In genomic region chr11:116847612-116848011, GRCh38 we compare ENCODE assay signal across 41 cellular contexts. TPM values are rescaled to one million over a fixed set of nuclear protein-coding genes. Genes with fewer than 3 reads are reported as not detected.
"Had no signal": no experiment of that assay in that cellular context is flagged by ENCODE, and none has a peak within 500 bp of the region (broad histone marks: within the 10 kb centered on the region; RNA-seq: fewer than 3 reads in every experiment).

No MANE protein-coding gene starts in this region.

- H3K4me1 ChIP-seq: body of pancreas, breast epithelium had no signal

- DNase-seq: activated gamma-delta T cell; activated gamma-delta T cell treated with Interleukin-2 at 50 U/mL for 16 hours; activated naive CD4-positive, alpha-beta T cell; activated naive CD4-positive, alpha-beta T cell treated with anti-CD3 and anti-CD28 coated beads for 36 hours; activated naive CD4-positive, alpha-beta T cell treated with anti-CD3 and anti-CD28 coated beads, Interleukin-2, amount 10 ng/mL, durations not matched to agents 7 days and 5 days; activated naive CD4-positive, alpha-beta T cell treated with anti-CD3 and anti-CD28 coated beads, Interleukin-2, amount 50 U/mL, for 16 hours; activated naive CD4-positive, alpha-beta T cell treated with Interleukin-2 at 50 U/mL for 16 hours; activated naive CD8-positive, alpha-beta T cell treated with anti-CD3 and anti-CD28 coated beads for 36 hours; activated naive CD8-positive, alpha-beta T cell treated with anti-CD3 and anti-CD28 coated beads, Interleukin-2, amount 10 ng/mL, durations not matched to agents 7 days and 5 days; activated naive CD8-positive, alpha-beta T cell treated with anti-CD3 and anti-CD28 coated beads, Interleukin-2, amount 50 U/mL, for 24 hours; activated T-cell treated with anti-CD3 and anti-CD28 coated beads for 4 hours; activated T-cell treated with anti-CD3 and anti-CD28 coated beads, Interleukin-2, amount 50 U/mL, for 1 hour; activated T-cell treated with anti-CD3 and anti-CD28 coated beads, Interleukin-2, amount 50 U/mL, for 24 hours; activated T-cell treated with anti-CD3 and anti-CD28 coated beads, Interleukin-2, amount 50 U/mL, for 4 hours; activated T-cell treated with anti-CD3 and anti-CD28 coated beads, Interleukin-2, amount 50 U/mL, for 48 hours; activated T-cell treated with anti-CD3 and anti-CD28 coated beads, Interleukin-2, amount 50 U/mL, for 72 hours; adrenal gland; amniotic stem cell; amygdala; anterior cingulate cortex; aorta; body of pancreas; brain microvascular endothelial cell; caudate nucleus; central memory CD4-positive, alpha-beta T cell; cerebellar nuclear complex had no signal

- H3K27me3 Mint-ChIP-seq: activated naive CD4-positive, alpha-beta T cell treated with anti-CD3 and anti-CD28 coated beads, Interleukin-2, amount 10 ng/mL, durations not matched to agents 7 days and 5 days; activated naive CD4-positive, alpha-beta T cell treated with anti-CD3 and anti-CD28 coated beads, Interleukin-2, amount 50 U/mL, for 24 hours; activated naive CD8-positive, alpha-beta T cell; activated naive CD8-positive, alpha-beta T cell treated with anti-CD3 and anti-CD28 coated beads for 36 hours; activated naive CD8-positive, alpha-beta T cell treated with anti-CD3 and anti-CD28 coated beads, Interleukin-2, amount 10 ng/mL, durations not matched to agents 7 days and 5 days; activated naive CD8-positive, alpha-beta T cell treated with anti-CD3 and anti-CD28 coated beads, Interleukin-2, amount 50 U/mL, for 24 hours; activated T-cell treated with anti-CD3 and anti-CD28 coated beads, Interleukin-2, amount 50 U/mL, for 24 hours; activated T-helper 17 cell treated with anti-CD3 and anti-CD28 coated beads, Interleukin-2, amount 50 U/mL, for 72 hours; brain; central memory CD8-positive, alpha-beta T cell had no signal

- H3K9me3 Mint-ChIP-seq: activated naive CD4-positive, alpha-beta T cell treated with anti-CD3 and anti-CD28 coated beads for 36 hours; activated naive CD4-positive, alpha-beta T cell treated with anti-CD3 and anti-CD28 coated beads, Interleukin-2, amount 10 ng/mL, durations not matched to agents 7 days and 5 days; activated naive CD4-positive, alpha-beta T cell treated with anti-CD3 and anti-CD28 coated beads, Interleukin-2, amount 50 U/mL, for 24 hours; activated naive CD4-positive, alpha-beta T cell treated with anti-CD3 and anti-CD28 coated beads, Interleukin-2, amount 50 U/mL, for 72 hours; activated naive CD8-positive, alpha-beta T cell treated with anti-CD3 and anti-CD28 coated beads for 36 hours; activated naive CD8-positive, alpha-beta T cell treated with anti-CD3 and anti-CD28 coated beads, Interleukin-2, amount 10 ng/mL, durations not matched to agents 7 days and 5 days; activated naive CD8-positive, alpha-beta T cell treated with anti-CD3 and anti-CD28 coated beads, Interleukin-2, amount 50 U/mL, for 24 hours; activated T-cell treated with anti-CD3 and anti-CD28 coated beads, Interleukin-2, amount 50 U/mL, for 24 hours; activated T-cell treated with anti-CD3 and anti-CD28 coated beads, Interleukin-2, amount 50 U/mL, for 4 hours; activated T-cell treated with anti-CD3 and anti-CD28 coated beads, Interleukin-2, amount 50 U/mL, for 72 hours; activated T-helper 1 cell treated with anti-CD3 and anti-CD28 coated beads, Interleukin-12 subunit alpha, Interleukin-12 subunit beta, Interleukin-2, Interleukin-4 antibody, amounts not matched to agents 30 ng/mL and 10 ng/mL and 1 ng/mL, durations not matched to agents 14 hours and 24 hours and 36 hours; activated T-helper 17 cell treated with anti-CD3 and anti-CD28 coated beads, Interleukin-2, amount 50 U/mL, for 72 hours; activated T-helper 2 cell treated with anti-CD3 and anti-CD28 coated beads, Interferon-gamma antibody, Interleukin-2, Interleukin-4, amounts not matched to agents 10 μg/mL and 5 μg/mL and 100 μg/mL, durations not matched to agents 14 hours and 24 hours and 36 hours; brain; central memory CD8-positive, alpha-beta T cell had no signal

- H3K27ac Mint-ChIP-seq: activated naive CD4-positive, alpha-beta T cell treated with anti-CD3 and anti-CD28 coated beads for 36 hours; activated naive CD4-positive, alpha-beta T cell treated with anti-CD3 and anti-CD28 coated beads, Interleukin-2, amount 10 ng/mL, durations not matched to agents 7 days and 5 days; activated naive CD4-positive, alpha-beta T cell treated with anti-CD3 and anti-CD28 coated beads, Interleukin-2, amount 50 U/mL, for 24 hours; activated naive CD8-positive, alpha-beta T cell; activated naive CD8-positive, alpha-beta T cell treated with anti-CD3 and anti-CD28 coated beads for 36 hours; activated naive CD8-positive, alpha-beta T cell treated with anti-CD3 and anti-CD28 coated beads, Interleukin-2, amount 10 ng/mL, durations not matched to agents 7 days and 5 days; activated naive CD8-positive, alpha-beta T cell treated with anti-CD3 and anti-CD28 coated beads, Interleukin-2, amount 50 U/mL, for 24 hours; activated T-cell treated with anti-CD3 and anti-CD28 coated beads, Interleukin-2, amount 50 U/mL, for 24 hours; activated T-cell treated with anti-CD3 and anti-CD28 coated beads, Interleukin-2, amount 50 U/mL, for 72 hours; activated T-helper 1 cell treated with anti-CD3 and anti-CD28 coated beads, Interleukin-12 subunit alpha, Interleukin-12 subunit beta, Interleukin-2, Interleukin-4 antibody, amounts not matched to agents 30 ng/mL and 10 ng/mL and 1 ng/mL, durations not matched to agents 14 hours and 24 hours and 36 hours; activated T-helper 17 cell treated with anti-CD3 and anti-CD28 coated beads, Interleukin-2, amount 50 U/mL, for 72 hours; activated T-helper 2 cell treated with anti-CD3 and anti-CD28 coated beads, Interferon-gamma antibody, Interleukin-2, Interleukin-4, amounts not matched to agents 10 μg/mL and 5 μg/mL and 100 μg/mL, durations not matched to agents 14 hours and 24 hours and 36 hours; brain had no signal

- H3K27me3 ChIP-seq: adrenal gland, ascending aorta, body of pancreas, brain microvascular endothelial cell, breast epithelium, cardiac muscle cell had no signal

- H3K4me3 ChIP-seq: adrenal gland, ascending aorta, body of pancreas, breast epithelium, cardiac muscle cell had no signal

- H3K27ac ChIP-seq: adrenal gland, ascending aorta, body of pancreas, brain microvascular endothelial cell, breast epithelium, cardiac muscle cell had no signal

- H3K9me3 ChIP-seq: adrenal gland, ascending aorta, body of pancreas, breast epithelium had no signal

- H3K4me3 Mint-ChIP-seq: activated naive CD4-positive, alpha-beta T cell treated with anti-CD3 and anti-CD28 coated beads for 36 hours; activated naive CD4-positive, alpha-beta T cell treated with anti-CD3 and anti-CD28 coated beads, Interleukin-2, amount 10 ng/mL, durations not matched to agents 7 days and 5 days; activated naive CD4-positive, alpha-beta T cell treated with anti-CD3 and anti-CD28 coated beads, Interleukin-2, amount 50 U/mL, for 24 hours; activated naive CD8-positive, alpha-beta T cell; activated naive CD8-positive, alpha-beta T cell treated with anti-CD3 and anti-CD28 coated beads for 36 hours; activated naive CD8-positive, alpha-beta T cell treated with anti-CD3 and anti-CD28 coated beads, Interleukin-2, amount 10 ng/mL, durations not matched to agents 7 days and 5 days; activated naive CD8-positive, alpha-beta T cell treated with anti-CD3 and anti-CD28 coated beads, Interleukin-2, amount 50 U/mL, for 24 hours; activated T-cell treated with anti-CD3 and anti-CD28 coated beads, Interleukin-2, amount 50 U/mL, for 24 hours; activated T-cell treated with anti-CD3 and anti-CD28 coated beads, Interleukin-2, amount 50 U/mL, for 4 hours; activated T-cell treated with anti-CD3 and anti-CD28 coated beads, Interleukin-2, amount 50 U/mL, for 72 hours; activated T-helper 1 cell treated with anti-CD3 and anti-CD28 coated beads, Interleukin-12 subunit alpha, Interleukin-12 subunit beta, Interleukin-2, Interleukin-4 antibody, amounts not matched to agents 30 ng/mL and 10 ng/mL and 1 ng/mL, durations not matched to agents 14 hours and 24 hours and 36 hours; activated T-helper 17 cell treated with anti-CD3 and anti-CD28 coated beads, Interleukin-2, amount 50 U/mL, for 72 hours; brain; central memory CD8-positive, alpha-beta T cell had no signal

RNA-seq across cellular contexts. Expression of gene APOA1, which starts 10.2 kb away (rescaled TPM):
- total RNA-seq: activated naive CD4-positive, alpha-beta T cell treated with anti-CD3 and anti-CD28 coated beads for 36 hours; activated T-cell treated with anti-CD3 and anti-CD28 coated beads, Interleukin-2, amount 50 U/mL, for 72 hours; activated T-helper 1 cell treated with anti-CD3 and anti-CD28 coated beads, Interleukin-12 subunit alpha, Interleukin-12 subunit beta, Interleukin-2, Interleukin-4 antibody, amounts not matched to agents 30 ng/mL and 10 ng/mL and 1 ng/mL, durations not matched to agents 14 hours and 24 hours and 36 hours; activated T-helper 2 cell treated with anti-CD3 and anti-CD28 coated beads, Interferon-gamma antibody, Interleukin-2, Interleukin-4, amounts not matched to agents 10 μg/mL and 5 μg/mL and 100 μg/mL, durations not matched to agents 14 hours and 24 hours and 36 hours; aorta; bronchial epithelial cell; chondrocyte had no signal

RNA-seq across cellular contexts. Expression of gene APOC3, which starts 17.9 kb away (rescaled TPM):
- total RNA-seq: activated naive CD4-positive, alpha-beta T cell treated with anti-CD3 and anti-CD28 coated beads for 36 hours; activated naive CD4-positive, alpha-beta T cell treated with anti-CD3 and anti-CD28 coated beads, Interleukin-2, amount 50 U/mL, for 72 hours; activated naive CD8-positive, alpha-beta T cell treated with anti-CD3 and anti-CD28 coated beads for 36 hours; activated naive CD8-positive, alpha-beta T cell treated with anti-CD3 and anti-CD28 coated beads, Interleukin-2, amount 10 ng/mL, durations not matched to agents 7 days and 5 days; activated T-cell treated with anti-CD3 and anti-CD28 coated beads, Interleukin-2, amount 50 U/mL, for 72 hours; activated T-helper 1 cell treated with anti-CD3 and anti-CD28 coated beads, Interleukin-12 subunit alpha, Interleukin-12 subunit beta, Interleukin-2, Interleukin-4 antibody, amounts not matched to agents 30 ng/mL and 10 ng/mL and 1 ng/mL, durations not matched to agents 14 hours and 24 hours and 36 hours; activated T-helper 17 cell treated with anti-CD3 and anti-CD28 coated beads, Interleukin-2, amount 50 U/mL, for 72 hours; activated T-helper 2 cell treated with anti-CD3 and anti-CD28 coated beads, Interferon-gamma antibody, Interleukin-2, Interleukin-4, amounts not matched to agents 10 μg/mL and 5 μg/mL and 100 μg/mL, durations not matched to agents 14 hours and 24 hours and 36 hours; aorta; breast epithelium; bronchial epithelial cell; cardiac septum; cerebellum; chondrocyte had no signal

RNA-seq across cellular contexts. Expression of gene APOA4, which starts 24.5 kb away (rescaled TPM):
- total RNA-seq: activated naive CD4-positive, alpha-beta T cell treated with anti-CD3 and anti-CD28 coated beads for 36 hours; activated naive CD4-positive, alpha-beta T cell treated with anti-CD3 and anti-CD28 coated beads, Interleukin-2, amount 50 U/mL, for 72 hours; activated naive CD8-positive, alpha-beta T cell treated with anti-CD3 and anti-CD28 coated beads for 36 hours; activated naive CD8-positive, alpha-beta T cell treated with anti-CD3 and anti-CD28 coated beads, Interleukin-2, amount 10 ng/mL, durations not matched to agents 7 days and 5 days; activated T-cell treated with anti-CD3 and anti-CD28 coated beads, Interleukin-2, amount 50 U/mL, for 4 hours; activated T-cell treated with anti-CD3 and anti-CD28 coated beads, Interleukin-2, amount 50 U/mL, for 72 hours; activated T-helper 1 cell treated with anti-CD3 and anti-CD28 coated beads, Interleukin-12 subunit alpha, Interleukin-12 subunit beta, Interleukin-2, Interleukin-4 antibody, amounts not matched to agents 30 ng/mL and 10 ng/mL and 1 ng/mL, durations not matched to agents 14 hours and 24 hours and 36 hours; activated T-helper 17 cell treated with anti-CD3 and anti-CD28 coated beads, Interleukin-2, amount 50 U/mL, for 72 hours; activated T-helper 2 cell treated with anti-CD3 and anti-CD28 coated beads, Interferon-gamma antibody, Interleukin-2, Interleukin-4, amounts not matched to agents 10 μg/mL and 5 μg/mL and 100 μg/mL, durations not matched to agents 14 hours and 24 hours and 36 hours; adrenal gland; aorta; body of pancreas; bronchial epithelial cell; cardiac septum; chondrocyte had no signal

RNA-seq across cellular contexts. Expression of gene APOA5, which starts 55.9 kb away (rescaled TPM):
- total RNA-seq: activated naive CD4-positive, alpha-beta T cell treated with anti-CD3 and anti-CD28 coated beads for 36 hours; activated naive CD4-positive, alpha-beta T cell treated with anti-CD3 and anti-CD28 coated beads, Interleukin-2, amount 50 U/mL, for 72 hours; activated naive CD8-positive, alpha-beta T cell treated with anti-CD3 and anti-CD28 coated beads for 36 hours; activated naive CD8-positive, alpha-beta T cell treated with anti-CD3 and anti-CD28 coated beads, Interleukin-2, amount 10 ng/mL, durations not matched to agents 7 days and 5 days; activated T-cell treated with anti-CD3 and anti-CD28 coated beads, Interleukin-2, amount 50 U/mL, for 4 hours; activated T-cell treated with anti-CD3 and anti-CD28 coated beads, Interleukin-2, amount 50 U/mL, for 72 hours; activated T-helper 1 cell treated with anti-CD3 and anti-CD28 coated beads, Interleukin-12 subunit alpha, Interleukin-12 subunit beta, Interleukin-2, Interleukin-4 antibody, amounts not matched to agents 30 ng/mL and 10 ng/mL and 1 ng/mL, durations not matched to agents 14 hours and 24 hours and 36 hours; activated T-helper 17 cell treated with anti-CD3 and anti-CD28 coated beads, Interleukin-2, amount 50 U/mL, for 72 hours; activated T-helper 2 cell treated with anti-CD3 and anti-CD28 coated beads, Interferon-gamma antibody, Interleukin-2, Interleukin-4, amounts not matched to agents 10 μg/mL and 5 μg/mL and 100 μg/mL, durations not matched to agents 14 hours and 24 hours and 36 hours; aorta; ascending aorta; breast epithelium; bronchial epithelial cell; cardiac muscle cell; cardiac septum; cerebellum; chondrocyte had no signal
